Comparison of ENCODE assay signal across 14 cellular contexts in genomic region chr6:1024587-1024986, GRCh38.
A peak's percentile ranks its signal among the peaks of the same experiment; 100 is the strongest.
DNase-seq lines count a peak whose midpoint lies in the region; ATAC-seq, FAIRE-seq and TF ChIP-seq lines count a peak whose summit lies in the region.
"Had no signal": no experiment of that assay in that cellular context is flagged by ENCODE, and none has a peak within 500 bp of the region (broad histone marks: within the 10 kb centered on the region; RNA-seq: fewer than 3 reads in every experiment).

No MANE protein-coding gene starts in this region.

- H2BK5ac ChIP-seq in H1 (ENCODE audit: low read depth, low read length): no peak overlapping the region

- H3K36me3 ChIP-seq in H1 (ENCODE audit: control insufficient read depth in 2 of 4, insufficient read depth in 4 of 4, low read length in 3 of 4) (no peaks in the 10 kb centered on the region), osteoblast (ENCODE audit: insufficient read depth, low read length) (no peaks in the 10 kb centered on the region)

- WGBS in H1 (ENCODE audit: extremely low coverage in 1 of 2, insufficient coverage in 1 of 2, insufficient read length in 1 of 2, insufficient replicate concordance in 2 of 2, low coverage in 1 of 2, low lambda C conversion rate in 2 of 2, missing lambda C conversion rate in 1 of 2), 2 experiments: 89% methylated on average over 9 of the region's 9 CpGs; no CpG with 5 or more reads in 1 of the 2 experiments

- no peak overlapping the region for H3K18ac ChIP-seq in H1 (ENCODE audit: extremely low read depth, low read length)

- H3K4ac ChIP-seq in H1 (replicated peaks; ENCODE audit: insufficient read length, low read depth, low read length): no peak overlapping the region

- CTCF ChIA-PET in H1 (lab: Charles Lee; ENCODE audit: partially characterized antibody): interaction anchor here (0.6 to 0.7 kb wide), 3 partner anchors 103 to 410 kb away, joined by 3 to 4 read pairs (median 3); no protein-coding TSS in a partner anchor

- no peak overlapping the region for H2BK20ac ChIP-seq in H1 (ENCODE audit: low read length)

- H3K56ac ChIP-seq in H1 (replicated peaks; ENCODE audit: insufficient read length, low read depth, low read length): no peak overlapping the region

- no peak overlapping the region for H4K91ac ChIP-seq in H1 (replicated peaks; ENCODE audit: insufficient read length, low read length)

- H2AFZ ChIP-seq in H1 (ENCODE audit: low read length) (0 out of 2 replicates have a peak overlapping the region, but pooled peaks have one; percentile 3), osteoblast (ENCODE audit: low read length) (no peak overlapping the region)

- H3K4me1 ChIP-seq in H1 (replicated peaks in 1 of 4; ENCODE audit: control insufficient read depth in 3 of 4, insufficient read depth in 4 of 4, low read length in 3 of 4) (peaks cover 0 to 7% (median 2%) of the 10 kb centered on the region in 4 experiments; a peak in 4 of 7 replicates), osteoblast (ENCODE audit: insufficient read depth, low read length) (peaks cover 6% of the 10 kb centered on the region)

- no peak overlapping the region for H3K4me3 ChIP-seq in H1 (ENCODE audit: extremely low read depth in 1 of 4, insufficient read depth in 2 of 4, low read depth in 3 of 4, low read length in 4 of 4)
- H3K4me3 ChIP-seq in osteoblast (ENCODE audit: insufficient read depth, low read length): no peak overlapping the region

- no peaks in the 10 kb centered on the region for H3K9me3 ChIP-seq in H1 (ENCODE audit: insufficient read depth in 2 of 2, low read depth in 1 of 2, low read length in 1 of 2)
- H3K9me3 ChIP-seq in osteoblast (ENCODE audit: low read depth, low read length): no peaks in the 10 kb centered on the region

- ATAC-seq in Right ventricle myocardium superior (ENCODE audit: poor library complexity): no peak
- ATAC-seq in GM21717 (IDR thresholded peaks at IDR 0.05; ENCODE audit: unreplicated experiment): no peak
- no peak for ATAC-seq in GM19455 (IDR thresholded peaks at IDR 0.05; ENCODE audit: unreplicated experiment)
- ATAC-seq: effector memory CD8-positive, alpha-beta T cell had no signal

- H3K23ac ChIP-seq in H1 (ENCODE audit: insufficient read length): no peak overlapping the region

- DNase-seq in EL: peak; percentile 92
- DNase-seq in NOMO-1 treated with DMSO at 0.1 percent for 48 hours (lab: John Stamatoyannopoulos, UW; ENCODE audit: unreplicated experiment): peak; percentile 46
- DNase-seq in H1 (ENCODE audit: low read depth in 1 of 2, low spot score in 2 of 2): no peak
- DNase-seq in osteoblast (ENCODE audit: insufficient read length, low spot score, missing footprints): peak; percentile 85
- DNase-seq in Right ventricle myocardium superior: no peak
- no peak for DNase-seq in GDM1 (lab: John Stamatoyannopoulos, UW)
- DNase-seq: activated CD4-positive, alpha-beta T cell treated with anti-CD3 and anti-CD28 coated beads for 1 hour; activated gamma-delta T cell treated with Interleukin-2 at 50 U/mL for 16 hours; Calu3; effector memory CD8-positive, alpha-beta T cell; NCI-H1436; occipital lobe had no signal

- H2BK120ac ChIP-seq in H1 (replicated peaks; ENCODE audit: low read depth, low read length): no peak overlapping the region

- TF ChIP-seq RAD21 in H1 (IDR thresholded peaks at IDR 0.05 in 1 of 2, conservative IDR thresholded peaks at IDR 0.05 in 1 of 2; ENCODE audit: low read depth in 2 of 2, low read length in 2 of 2): no peak

- intact Hi-C loops in Right ventricle myocardium superior (cut with DNase I): no loop called here

- no peak overlapping the region for H4K8ac ChIP-seq in H1 (ENCODE audit: extremely low read depth, insufficient read depth, low read length)

- H4K5ac ChIP-seq in H1 (ENCODE audit: insufficient read length, low read depth, low read length): no peak overlapping the region

- H3K4me2 ChIP-seq in H1 (ENCODE audit: insufficient read depth in 1 of 2, low read depth in 2 of 2, low read length in 2 of 2): no peak overlapping the region
- H3K4me2 ChIP-seq in osteoblast (ENCODE audit: insufficient read depth, low read length): no peak overlapping the region

- H3K79me2 ChIP-seq in H1 (ENCODE audit: control insufficient read depth in 1 of 2, insufficient read depth in 2 of 2, low read length in 2 of 2): no peaks in the 10 kb centered on the region
- no peaks in the 10 kb centered on the region for H3K79me2 ChIP-seq in osteoblast (ENCODE audit: insufficient read depth, low read length)

- H3K79me1 ChIP-seq in H1 (ENCODE audit: low read depth, low read length): no peaks in the 10 kb centered on the region

- no peak overlapping the region for H2BK12ac ChIP-seq in H1 (ENCODE audit: low read depth, low read length)

- no peak for FAIRE-seq in H1 (lab: Jason Lieb, UNC)

- H3K9ac ChIP-seq in H1 (replicated peaks in 1 of 4; ENCODE audit: extremely low read depth in 1 of 4, low read depth in 3 of 4, low read length in 3 of 4): no peak overlapping the region

- no peak for TF ChIP-seq EP300 in H1 (IDR thresholded peaks at IDR 0.05; ENCODE audit: borderline replicate concordance in 1 of 2, low read depth in 2 of 2, low read length in 2 of 2)

- TF ChIP-seq CTCF in H1 (IDR thresholded peaks at IDR 0.05; ENCODE audit: control extremely low read depth in 1 of 3, insufficient read depth in 1 of 3, low read depth in 1 of 3, low read length in 3 of 3) (no peak), osteoblast (IDR thresholded peaks at IDR 0.05; ENCODE audit: extremely low read depth, low read depth, low read length) (no peak)

- no peaks in the 10 kb centered on the region for H4K20me1 ChIP-seq in H1 (replicated peaks in 1 of 2; ENCODE audit: control insufficient read depth in 1 of 2, insufficient read depth in 2 of 2, low read length in 2 of 2)
- no peaks in the 10 kb centered on the region for H4K20me1 ChIP-seq in osteoblast (ENCODE audit: insufficient read depth, low read length)

- no peak overlapping the region for H2BK15ac ChIP-seq in H1 (ENCODE audit: low read length)

- no peak overlapping the region for H2AK5ac ChIP-seq in H1 (ENCODE audit: low read depth, low read length)

- no peaks in the 10 kb centered on the region for H3K23me2 ChIP-seq in H1 (ENCODE audit: low read depth, low read length)

- H3K27me3 ChIP-seq in H1 (replicated peaks in 1 of 4; ENCODE audit: control insufficient read depth in 3 of 4, extremely low read depth in 1 of 4, insufficient read depth in 3 of 4, low read length in 3 of 4) (no peaks in the 10 kb centered on the region; a peak in 3 of 7 replicates), osteoblast (ENCODE audit: insufficient read depth, low read length) (no peaks in the 10 kb centered on the region)

- POLR2A ChIA-PET in H1 (lab: Charles Lee; ENCODE audit: partially characterized antibody): no interaction called here

- TF ChIP-seq POLR2A in H1 (IDR thresholded peaks at IDR 0.05; ENCODE audit: control extremely low read depth in 1 of 2, low read depth in 2 of 2, low read length in 2 of 2): no peak

- H3K27ac ChIP-seq in H1 (ENCODE audit: low read depth, low read length) (no peak overlapping the region), osteoblast (ENCODE audit: low read depth, low read length) (no peak overlapping the region)

- no peak overlapping the region for H3K14ac ChIP-seq in H1 (ENCODE audit: insufficient read length)

TF ChIP-seq in H1, 55 proteins besides CTCF, POLR2A, EP300 and RAD21:
- TF ChIP-seq GTF2F1 (IDR thresholded peaks at IDR 0.05; ENCODE audit: borderline replicate concordance, low read depth, low read length) (no peak), RXRA (IDR thresholded peaks at IDR 0.05; ENCODE audit: insufficient read depth, low read depth, low read length) (no peak), USF2 (IDR thresholded peaks at IDR 0.05; ENCODE audit: low read length) (no peak), HDAC6 (IDR thresholded peaks at IDR 0.05; ENCODE audit: low read depth, low read length) (no peak), POLR2AphosphoS5 (IDR thresholded peaks at IDR 0.05; ENCODE audit: low read depth, low read length) (no peak), HDAC2 (IDR thresholded peaks at IDR 0.05; ENCODE audit: borderline replicate concordance in 1 of 2, low read depth in 2 of 2, low read length in 2 of 2) (no peak), TCF12 (IDR thresholded peaks at IDR 0.05; ENCODE audit: low read depth, low read length) (no peak), KDM1A (IDR thresholded peaks at IDR 0.05; ENCODE audit: borderline replicate concordance, low read length) (no peak), RNF2 (IDR thresholded peaks at IDR 0.05; ENCODE audit: borderline replicate concordance, low read depth, low read length, missing control alignments, poor library complexity, severe bottlenecking) (no peak), BCL11A (IDR thresholded peaks at IDR 0.05; ENCODE audit: low read depth in 2 of 2, low read length in 2 of 2) (no peak), SIN3A (conservative IDR thresholded peaks at IDR 0.05 in 1 of 2, IDR thresholded peaks at IDR 0.05 in 1 of 2; ENCODE audit: low read depth in 1 of 2, low read length in 2 of 2) (no peak), NRF1 (IDR thresholded peaks at IDR 0.05; ENCODE audit: low read depth, low read length) (no peak), SP2 (IDR thresholded peaks at IDR 0.05; ENCODE audit: low read length) (no peak)
TF ChIP-seq in H1: peak in this region for 0.

Comparison
In these comparisons a context has a peak if more than half of its experiments do, and no peak if none do; other contexts are left out.
1. DNase-seq: peak in EL (single experiment), NOMO-1 treated with DMSO at 0.1 percent for 48 hours (single experiment) and osteoblast (single experiment); none in H1 (0 of 2), Right ventricle myocardium superior (single experiment) and GDM1 (single experiment).